Comparison of ENCODE assay signal across 9 cellular contexts in genomic region chr13:60583911-60584753, GRCh38.
DNase-seq lines count a peak whose midpoint lies in the region; ATAC-seq, FAIRE-seq and TF ChIP-seq lines count a peak whose summit lies in the region.
"Had no signal": no experiment of that assay in that cellular context is flagged by ENCODE, and none has a peak within 500 bp of the region (broad histone marks: within the 10 kb centered on the region; RNA-seq: fewer than 3 reads in every experiment).

No MANE protein-coding gene starts in this region.

- peak overlapping the region; percentile 89 for H2AK5ac ChIP-seq in H1 (ENCODE audit: low read depth, low read length)

- no peaks in the 10 kb centered on the region for H3K79me2 ChIP-seq in H1 (ENCODE audit: control insufficient read depth in 1 of 2, insufficient read depth in 2 of 2, low read length in 2 of 2)

- H3K27me3 ChIP-seq in H1 (replicated peaks in 1 of 4; ENCODE audit: control insufficient read depth in 3 of 4, extremely low read depth in 1 of 4, insufficient read depth in 3 of 4, low read length in 3 of 4): no peaks in the 10 kb centered on the region

- peak; percentile 85 for FAIRE-seq in H1 (lab: Jason Lieb, UNC)

- peak overlapping the region; percentile 84 for H3K18ac ChIP-seq in H1 (ENCODE audit: extremely low read depth, low read length)

- H2BK15ac ChIP-seq in H1 (ENCODE audit: low read length): no peak overlapping the region

- peak overlapping the region; percentile 64; the same call in 1 of the 2 replicates for H3K27ac ChIP-seq in H1 (ENCODE audit: low read depth, low read length)

- H2BK5ac ChIP-seq in H1 (ENCODE audit: low read depth, low read length): peak overlapping the region; percentile 99

- TF ChIP-seq EP300 in H1 (IDR thresholded peaks at IDR 0.05; ENCODE audit: borderline replicate concordance in 1 of 2, low read depth in 2 of 2, low read length in 2 of 2): peak in 1 of 2 experiments; percentile 68; a peak in 1 of 3 replicates

- CTCF ChIA-PET in H1 (lab: Charles Lee; ENCODE audit: partially characterized antibody): interaction anchor here (0.7 to 1.9 kb wide), 9 partner anchors 10 to 681 kb away, joined by 3 to 8 read pairs (median 3); no protein-coding TSS in a partner anchor

- H2BK12ac ChIP-seq in H1 (ENCODE audit: low read depth, low read length): peak overlapping the region; percentile 85

- H3K9ac ChIP-seq in H1 (replicated peaks in 1 of 4; ENCODE audit: extremely low read depth in 1 of 4, low read depth in 3 of 4, low read length in 3 of 4): no peak overlapping the region

- WGBS in H1 (ENCODE audit: extremely low coverage in 1 of 2, insufficient coverage in 1 of 2, insufficient read length in 1 of 2, insufficient replicate concordance in 2 of 2, low coverage in 1 of 2, low lambda C conversion rate in 2 of 2, missing lambda C conversion rate in 1 of 2), 2 experiments: 17% methylated on average over 15 of the region's 15 CpGs; no CpG with 5 or more reads in 1 of the 2 experiments

- no peak overlapping the region for H3K23ac ChIP-seq in H1 (ENCODE audit: insufficient read length)

- peak overlapping the region; percentile 62 for H3K56ac ChIP-seq in H1 (replicated peaks; ENCODE audit: insufficient read length, low read depth, low read length)

- DNase-seq in MV-4-11 (lab: John Stamatoyannopoulos, UW) (peak; percentile 87), H1 (ENCODE audit: low read depth in 1 of 2, low spot score in 2 of 2) (peak; percentile 64 to 84), sciatic nerve (ENCODE audit: low spot score) (peak; percentile 69), NCI-H69 (lab: John Stamatoyannopoulos, UW) (no peak), cardiac septum (ENCODE audit: low spot score) (no peak)
- DNase-seq in central memory CD4-positive, alpha-beta T cell: no peak
- DNase-seq: NCI-H1092 treated with DMSO at 0.1 percent for 48 hours had no signal

- H3K36me3 ChIP-seq in H1 (ENCODE audit: control insufficient read depth in 2 of 4, insufficient read depth in 4 of 4, low read length in 3 of 4): no peaks in the 10 kb centered on the region

- H3K9me3 ChIP-seq in H1 (ENCODE audit: insufficient read depth in 2 of 2, low read depth in 1 of 2, low read length in 1 of 2): peaks cover 7 to 8% of the 10 kb centered on the region in 2 experiments; a peak in 2 of 4 replicates

- H3K23me2 ChIP-seq in H1 (ENCODE audit: low read depth, low read length): no peaks in the 10 kb centered on the region

- peaks cover 9 to 23% (median 15%) of the 10 kb centered on the region in 4 experiments for H3K4me1 ChIP-seq in H1 (replicated peaks in 1 of 4; ENCODE audit: control insufficient read depth in 3 of 4, insufficient read depth in 4 of 4, low read length in 3 of 4)

- H3K79me1 ChIP-seq in H1 (ENCODE audit: low read depth, low read length): no peaks in the 10 kb centered on the region

- peak overlapping the region; percentile 92 for H3K4ac ChIP-seq in H1 (replicated peaks; ENCODE audit: insufficient read length, low read depth, low read length)

- no peak overlapping the region for H2AFZ ChIP-seq in H1 (ENCODE audit: low read length)

- TF ChIP-seq CTCF in H1 (IDR thresholded peaks at IDR 0.05; ENCODE audit: control extremely low read depth in 1 of 3, insufficient read depth in 1 of 3, low read depth in 1 of 3, low read length in 3 of 3): no peak

- TF ChIP-seq POLR2A in H1 (IDR thresholded peaks at IDR 0.05; ENCODE audit: control extremely low read depth in 1 of 2, low read depth in 2 of 2, low read length in 2 of 2): peak in 1 of 2 experiments; percentile 62; a peak in 2 of 3 replicates

- H4K8ac ChIP-seq in H1 (ENCODE audit: extremely low read depth, insufficient read depth, low read length): no peak overlapping the region

- H4K5ac ChIP-seq in H1 (ENCODE audit: insufficient read length, low read depth, low read length): peak overlapping the region; percentile 86

- TF ChIP-seq RAD21 in H1 (IDR thresholded peaks at IDR 0.05 in 1 of 2, conservative IDR thresholded peaks at IDR 0.05 in 1 of 2; ENCODE audit: low read depth in 2 of 2, low read length in 2 of 2): no peak

- H2BK120ac ChIP-seq in H1 (replicated peaks; ENCODE audit: low read depth, low read length): peak overlapping the region; percentile 79

- H3K4me2 ChIP-seq in H1 (ENCODE audit: insufficient read depth in 1 of 2, low read depth in 2 of 2, low read length in 2 of 2): peak overlapping the region; percentile 45 to 48

- H3K14ac ChIP-seq in H1 (ENCODE audit: insufficient read length): no peak overlapping the region

- peak overlapping the region in 1 of 4 experiments; percentile 30; a peak in 1 of 8 replicates for H3K4me3 ChIP-seq in H1 (ENCODE audit: extremely low read depth in 1 of 4, insufficient read depth in 2 of 4, low read depth in 3 of 4, low read length in 4 of 4)

- POLR2A ChIA-PET in H1 (lab: Charles Lee; ENCODE audit: partially characterized antibody): interaction anchor here (0.5 to 2.8 kb wide), 8 partner anchors 9 to 288 kb away, joined by 3 to 16 read pairs (median 3); no protein-coding TSS in a partner anchor

- peak overlapping the region; percentile 93 for H4K91ac ChIP-seq in H1 (replicated peaks; ENCODE audit: insufficient read length, low read length)

- peak; percentile 58 for ATAC-seq in GM18868 (IDR thresholded peaks at IDR 0.05; ENCODE audit: unreplicated experiment)
- peak; percentile 90 for ATAC-seq in sciatic nerve
- no peak for ATAC-seq in GM21723 (IDR thresholded peaks at IDR 0.05; ENCODE audit: unreplicated experiment)

- H2BK20ac ChIP-seq in H1 (ENCODE audit: low read length): peak overlapping the region; percentile 87; the same call in 1 of the 2 replicates

- intact Hi-C loops in sciatic nerve (cut with DNase I): no loop called here
- intact Hi-C loops in cardiac septum (cut with DNase I): no loop called here

- no peaks in the 10 kb centered on the region for H4K20me1 ChIP-seq in H1 (replicated peaks in 1 of 2; ENCODE audit: control insufficient read depth in 1 of 2, insufficient read depth in 2 of 2, low read length in 2 of 2)

TF ChIP-seq in H1, 55 proteins besides CTCF, POLR2A, EP300 and RAD21 (continues in another document):
- TF ChIP-seq TCF12 (IDR thresholded peaks at IDR 0.05; ENCODE audit: low read depth, low read length) (no peak), CEBPB (IDR thresholded peaks at IDR 0.05; ENCODE audit: low read depth, low read length) (peak; percentile 91), BCL11A (IDR thresholded peaks at IDR 0.05; ENCODE audit: low read depth in 2 of 2, low read length in 2 of 2) (no peak), SIRT6 (IDR thresholded peaks at IDR 0.05; ENCODE audit: low read length) (no peak), SP1 (IDR thresholded peaks at IDR 0.05; ENCODE audit: low read depth, low read length) (peak; percentile 69; the same call in 1 of the 2 replicates), NANOG (IDR thresholded peaks at IDR 0.05; ENCODE audit: insufficient read depth, low read depth, low read length, poor library complexity, severe bottlenecking) (no peak), CHD2 (IDR thresholded peaks at IDR 0.05; ENCODE audit: low read length) (peak; percentile 74), RNF2 (IDR thresholded peaks at IDR 0.05; ENCODE audit: borderline replicate concordance, low read depth, low read length, missing control alignments, poor library complexity, severe bottlenecking) (no peak), JUND (IDR thresholded peaks at IDR 0.05; ENCODE audit: low read length) (peak; percentile 43; the same call in 1 of the 2 replicates), JUN (IDR thresholded peaks at IDR 0.05; ENCODE audit: low read depth, low read length) (no peak), YY1 (IDR thresholded peaks at IDR 0.05; ENCODE audit: low read depth, low read length) (no peak), KDM1A (IDR thresholded peaks at IDR 0.05; ENCODE audit: borderline replicate concordance, low read length) (no peak), TBP (IDR thresholded peaks at IDR 0.05; ENCODE audit: low read depth, low read length) (peak; percentile 65; the same call in 1 of the 2 replicates), HDAC6 (IDR thresholded peaks at IDR 0.05; ENCODE audit: low read depth, low read length) (no peak), ASH2L (IDR thresholded peaks at IDR 0.05; ENCODE audit: low read length) (no peak), BRCA1 (IDR thresholded peaks at IDR 0.05; ENCODE audit: low read depth, low read length) (no peak), CTBP2 (IDR thresholded peaks at IDR 0.05; ENCODE audit: borderline replicate concordance, insufficient read depth, insufficient read length, low read length) (no peak), NRF1 (IDR thresholded peaks at IDR 0.05; ENCODE audit: low read depth, low read length) (no peak), CBX5 (IDR thresholded peaks at IDR 0.05; ENCODE audit: low read depth, low read length) (no peak)
- TF ChIP-seq, protein P1, sequence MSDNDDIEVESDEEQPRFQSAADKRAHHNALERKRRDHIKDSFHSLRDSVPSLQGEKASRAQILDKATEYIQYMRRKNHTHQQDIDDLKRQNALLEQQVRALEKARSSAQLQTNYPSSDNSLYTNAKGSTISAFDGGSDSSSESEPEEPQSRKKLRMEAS (IDR thresholded peaks at IDR 0.05): no peak
- TF ChIP-seq, protein P2, sequence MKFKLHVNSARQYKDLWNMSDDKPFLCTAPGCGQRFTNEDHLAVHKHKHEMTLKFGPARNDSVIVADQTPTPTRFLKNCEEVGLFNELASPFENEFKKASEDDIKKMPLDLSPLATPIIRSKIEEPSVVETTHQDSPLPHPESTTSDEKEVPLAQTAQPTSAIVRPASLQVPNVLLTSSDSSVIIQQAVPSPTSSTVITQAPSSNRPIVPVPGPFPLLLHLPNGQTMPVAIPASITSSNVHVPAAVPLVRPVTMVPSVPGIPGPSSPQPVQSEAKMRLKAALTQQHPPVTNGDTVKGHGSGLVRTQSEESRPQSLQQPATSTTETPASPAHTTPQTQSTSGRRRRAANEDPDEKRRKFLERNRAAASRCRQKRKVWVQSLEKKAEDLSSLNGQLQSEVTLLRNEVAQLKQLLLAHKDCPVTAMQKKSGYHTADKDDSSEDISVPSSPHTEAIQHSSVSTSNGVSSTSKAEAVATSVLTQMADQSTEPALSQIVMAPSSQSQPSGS (IDR thresholded peaks at IDR 0.05; ENCODE audit: low read length): peak; percentile 59; the same call in 1 of the 2 replicates

Comparison
In these comparisons a context has a peak if more than half of its experiments do, and no peak if none do; other contexts are left out.
1. DNase-seq: peak in MV-4-11 (single experiment), H1 (2 of 2) and sciatic nerve (single experiment); none in NCI-H69 (single experiment), central memory CD4-positive, alpha-beta T cell (single experiment) and cardiac septum (single experiment).